8 cellular contexts compared by ENCODE assay signal in the genomic region with DNA sequence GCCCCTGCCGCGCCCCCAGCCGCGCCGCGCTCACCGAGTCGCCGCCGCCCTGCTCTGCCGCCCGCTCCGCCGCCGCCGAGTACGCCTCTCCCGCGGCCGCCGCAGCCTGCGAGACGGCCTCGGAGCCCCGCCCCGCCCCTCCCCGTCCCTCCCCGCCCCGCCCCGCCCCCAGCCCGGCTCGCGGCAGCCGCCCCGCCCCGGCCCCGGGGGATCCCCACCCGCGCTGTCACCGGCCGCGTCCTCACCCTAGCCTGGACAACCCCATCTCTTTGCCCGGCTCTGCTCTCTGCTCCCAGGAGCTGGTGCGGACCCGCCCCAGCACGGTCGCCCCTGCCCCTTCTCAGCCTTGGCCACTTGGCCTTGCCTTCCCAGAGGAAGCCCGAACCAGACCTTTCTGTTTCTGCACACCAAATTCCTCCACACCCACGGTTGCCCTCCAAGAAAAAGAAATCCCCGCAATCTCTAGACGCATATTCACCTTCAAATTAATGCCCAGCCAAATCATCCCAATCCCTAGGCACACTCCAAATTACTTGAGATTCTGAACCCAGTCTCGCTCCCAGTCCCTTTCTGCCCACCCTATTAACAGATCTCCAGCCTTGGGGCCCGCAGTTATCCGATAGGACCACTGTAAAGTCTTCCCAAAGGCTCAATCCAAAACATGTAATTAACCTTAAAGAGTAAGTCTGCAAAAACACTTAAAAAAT. TPM values are rescaled to one million over a fixed set of nuclear protein-coding genes. Genes with fewer than 3 reads are reported as not detected.
A peak's percentile ranks its signal among the peaks of the same experiment; 100 is the strongest.
DNase-seq lines count a peak whose midpoint lies in the region; ATAC-seq and TF ChIP-seq lines count a peak whose summit lies in the region.

Gene CYRIA, minus strand, starts transcription at position 89 of the 707 bp plus-strand sequence. CDS start 77,715 bp downstream, outside the sequence.

- H3K4me3 Mint-ChIP-seq in CD4-positive, alpha-beta T cell: peak within 1 kb of the TSS; percentile 84
- H3K4me3 Mint-ChIP-seq in IgD-negative memory B cell: peak within 1 kb of the TSS; percentile 96 to 100 (median 98)
- H3K4me3 Mint-ChIP-seq in activated CD4-positive, alpha-beta T cell treated with anti-CD3 and anti-CD28 coated beads, Interleukin-2, amount 10 ng/mL, durations not matched to agents 7 days and 5 days: peak within 1 kb of the TSS; percentile 70
- H3K4me3 Mint-ChIP-seq in memory B cell: peak within 1 kb of the TSS; percentile 93

- no peaks in the 10 kb centered on the region for H3K36me3 Mint-ChIP-seq in CD4-positive, alpha-beta T cell (ENCODE audit: low read depth)
- H3K36me3 Mint-ChIP-seq in IgD-negative memory B cell (peaks cover 2% of the 10 kb centered on the region), memory B cell (peaks cover 6% of the 10 kb centered on the region)
- no peaks in the 10 kb centered on the region for H3K36me3 Mint-ChIP-seq in activated CD4-positive, alpha-beta T cell treated with anti-CD3 and anti-CD28 coated beads, Interleukin-2, amount 10 ng/mL, durations not matched to agents 7 days and 5 days (ENCODE audit: low read depth)

- H3K4me1 Mint-ChIP-seq in CD4-positive, alpha-beta T cell (ENCODE audit: low read depth): peaks cover 21% of the 10 kb centered on the region
- peaks cover 34 to 47% (median 42%) of the 10 kb centered on the region in 3 donors for H3K4me1 Mint-ChIP-seq in IgD-negative memory B cell
- H3K4me1 Mint-ChIP-seq in activated CD4-positive, alpha-beta T cell treated with anti-CD3 and anti-CD28 coated beads, Interleukin-2, amount 10 ng/mL, durations not matched to agents 7 days and 5 days: peaks cover 20% of the 10 kb centered on the region
- H3K4me1 Mint-ChIP-seq in memory B cell: peaks cover 42% of the 10 kb centered on the region

- peak within 1 kb of the TSS; percentile 73 for H3K27ac Mint-ChIP-seq in CD4-positive, alpha-beta T cell
- H3K27ac Mint-ChIP-seq in IgD-negative memory B cell (peak within 1 kb of the TSS; percentile 95 to 100 (median 97)), memory B cell (peak within 1 kb of the TSS; percentile 99)
- H3K27ac Mint-ChIP-seq in activated CD4-positive, alpha-beta T cell treated with anti-CD3 and anti-CD28 coated beads, Interleukin-2, amount 10 ng/mL, durations not matched to agents 7 days and 5 days: peak within 1 kb of the TSS; percentile 83

- H3K27me3 Mint-ChIP-seq in CD4-positive, alpha-beta T cell: peaks cover 56% of the 10 kb centered on the region
- H3K27me3 Mint-ChIP-seq in IgD-negative memory B cell (no peaks in the 10 kb centered on the region), memory B cell (no peaks in the 10 kb centered on the region)
- peaks cover 26% of the 10 kb centered on the region for H3K27me3 Mint-ChIP-seq in activated CD4-positive, alpha-beta T cell treated with anti-CD3 and anti-CD28 coated beads, Interleukin-2, amount 10 ng/mL, durations not matched to agents 7 days and 5 days

- POLR2A ChIA-PET in CD4-positive, alpha-beta T cell (lab: Charles Lee): interaction anchor here (1.2 kb wide), 1 partner anchor 44 kb away, joined by 3 read pairs; no protein-coding TSS in a partner anchor
- POLR2A ChIA-PET in activated CD4-positive, alpha-beta T cell treated with anti-CD3 and anti-CD28 coated beads, Interleukin-2, amount 10 ng/mL, durations not matched to agents 7 days and 5 days (lab: Charles Lee): no interaction called here

- no peak for TF ChIP-seq CTCF in CD4-positive, alpha-beta T cell (IDR thresholded peaks at IDR 0.05)

- peak; percentile 79 for ATAC-seq in CD4-positive, alpha-beta T cell (ENCODE audit: poor library complexity)
- ATAC-seq in GM21515 (IDR thresholded peaks at IDR 0.05; ENCODE audit: unreplicated experiment): peak; percentile 65
- peak; percentile 72 for ATAC-seq in memory B cell (ENCODE audit: low read depth)

- H3K9me3 Mint-ChIP-seq in CD4-positive, alpha-beta T cell: no peaks in the 10 kb centered on the region
- H3K9me3 Mint-ChIP-seq in IgD-negative memory B cell: no peaks in the 10 kb centered on the region
- H3K9me3 Mint-ChIP-seq in activated CD4-positive, alpha-beta T cell treated with anti-CD3 and anti-CD28 coated beads, Interleukin-2, amount 10 ng/mL, durations not matched to agents 7 days and 5 days: no peaks in the 10 kb centered on the region
- no peaks in the 10 kb centered on the region for H3K9me3 Mint-ChIP-seq in memory B cell

- H3K27ac ChIP-seq in CD4-positive, alpha-beta T cell (ENCODE audit: low read depth, low read length): no peak within 1 kb of the TSS

- no peaks in the 10 kb centered on the region for H3K9me3 ChIP-seq in CD4-positive, alpha-beta T cell (ENCODE audit: control insufficient read depth, low read length)

- intact Hi-C loops in CD4-positive, alpha-beta T cell (cut with DNase I, micrococcal nuclease): no loop called here

- CTCF ChIA-PET in CD4-positive, alpha-beta T cell (lab: Charles Lee): no interaction called here
- CTCF ChIA-PET in activated CD4-positive, alpha-beta T cell treated with anti-CD3 and anti-CD28 coated beads, Interleukin-2, amount 10 ng/mL, durations not matched to agents 7 days and 5 days (lab: Charles Lee): interaction anchor here (1.0 kb wide), 1 partner anchor 12 kb away, joined by 3 read pairs; no protein-coding TSS in a partner anchor

- H3K27me3 ChIP-seq in CD4-positive, alpha-beta T cell (ENCODE audit: control insufficient read depth, insufficient read depth, low read length): peaks cover 31% of the 10 kb centered on the region

- DNase-seq in CD4-positive, alpha-beta T cell: peak in 8 of 10 experiments; percentile 4 to 48 (median 22)
- peak; percentile 52 for DNase-seq in activated CD4-positive, alpha-beta T cell treated with anti-CD3 and anti-CD28 coated beads, Interleukin-2, amount 10 ng/mL, durations not matched to agents 7 days and 5 days
- DNase-seq in ecto neural progenitor cell (ENCODE audit: low spot score): peak; percentile 81
- DNase-seq in memory B cell (ENCODE audit: low spot score in 2 of 2): peak; percentile 71 to 73
- DNase-seq in stimulated activated CD8-positive, alpha-beta memory T cell treated with anti-CD3 and anti-CD28 coated beads, Interleukin-12 subunit alpha, Interleukin-12 subunit beta, amount 100 ng/mL, for 4 hours (ENCODE audit: low read depth): peak; percentile 38
- DNase-seq in H4 (ENCODE audit: low spot score): no peak

RNA-seq across cellular contexts. Expression of gene CYRIA, which starts in this region (rescaled TPM):
- 1 to 10 TPM; 1.3 TPM for total RNA-seq in CD4-positive, alpha-beta T cell
- 31.0 TPM for polyA plus RNA-seq in IgD-negative memory B cell
- under 1 TPM; 0.20 to 0.31 TPM for total RNA-seq in activated CD4-positive, alpha-beta T cell treated with anti-CD3 and anti-CD28 coated beads, Interleukin-2, amount 10 ng/mL, durations not matched to agents 7 days and 5 days
- total RNA-seq in H4 (2014; rRNA removed; shearing (Covaris generic)): 0.33 and 0.53 TPM in 2 replicates

Comparison
In these comparisons a context has a peak if more than half of its experiments do, and no peak if none do; other contexts are left out.
1. Peak in DNase-seq in activated CD4-positive, alpha-beta T cell treated with anti-CD3 and anti-CD28 coated beads, Interleukin-2, amount 10 ng/mL, durations not matched to agents 7 days and 5 days; RNA of the gene not detected or under 1 TPM.